In the genomic region with DNA sequence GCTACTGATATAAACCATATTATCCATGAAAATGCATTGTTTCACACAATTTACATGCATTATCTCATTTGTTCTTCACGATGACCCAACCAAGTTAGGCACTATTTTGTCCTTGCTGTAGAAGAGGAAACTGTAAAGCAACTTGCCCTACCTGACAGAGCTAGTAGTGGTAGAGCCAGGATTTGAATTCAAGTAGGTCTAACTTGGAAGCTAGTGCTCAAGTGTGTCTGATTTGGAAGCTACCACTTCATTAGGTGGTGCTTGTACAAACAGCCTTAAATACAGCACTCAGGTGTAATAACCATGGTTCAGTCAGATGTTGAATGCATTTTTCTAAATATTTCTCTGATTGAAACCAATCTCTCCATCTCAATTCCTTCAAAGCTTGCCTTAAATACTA, we compare ENCODE assay signal across 26 cellular contexts.
DNase-seq lines count a peak whose midpoint lies in the region; ATAC-seq and TF ChIP-seq lines count a peak whose summit lies in the region.
"Had no signal": no experiment of that assay in that cellular context is flagged by ENCODE, and none has a peak within 500 bp of the region (broad histone marks: within the 10 kb centered on the region; RNA-seq: fewer than 3 reads in every experiment).

No MANE protein-coding gene starts in this region.

- TF ChIP-seq CTCF in Calu3 (IDR thresholded peaks at IDR 0.05; ENCODE audit: unreplicated experiment) (no peak), right lobe of liver (IDR thresholded peaks at IDR 0.05) (no peak), thoracic aorta (IDR thresholded peaks at IDR 0.05) (no peak), natural killer cell (IDR thresholded peaks at IDR 0.05) (no peak), stomach (IDR thresholded peaks at IDR 0.05) (no peak)

- POLR2A ChIA-PET in naive thymus-derived CD8-positive, alpha-beta T cell (lab: Charles Lee) = no interaction called here

- H3K4me1 Mint-ChIP-seq in Calu3 (ENCODE audit: low read depth, unreplicated experiment) (peaks cover 45% of the 10 kb centered on the region), natural killer cell (peaks cover 6 to 14% of the 10 kb centered on the region in 2 donors)
- peaks cover 22% of the 10 kb centered on the region for H3K4me1 Mint-ChIP-seq in dendritic cell treated with granulocyte-macrophage colony-stimulating factor and Interleukin-4, amounts not matched to agents 40 ng/mL and 50 ng/mL, for 4 days (ENCODE audit: low read depth)
- H3K4me1 Mint-ChIP-seq in naive thymus-derived CD8-positive, alpha-beta T cell = peaks cover 0 to 10% (median 0%) of the 10 kb centered on the region in 4 donors

- TF ChIP-seq EP300 in stomach (IDR thresholded peaks at IDR 0.05) = no peak

- DNase-seq in Calu3 (no peak), right lobe of liver (no peak), thoracic aorta (ENCODE audit: low spot score) (no peak), natural killer cell (no peak), NCI-H2171 (lab: John Stamatoyannopoulos, UW) (no peak), stomach (no peak)
- DNase-seq in naive thymus-derived CD8-positive, alpha-beta T cell = no peak
- DNase-seq: ACHN; activated CD4-positive, alpha-beta T cell treated with anti-CD3 and anti-CD28 coated beads, Interleukin-2, amount 50 U/mL, for 4 hours; activated naive CD4-positive, alpha-beta T cell treated with anti-CD3 and anti-CD28 coated beads, Interleukin-2, amount 50 U/mL, for 16 hours; cortex of kidney; DND-41; NCI-H2081; NCI-H345; sigmoid colon; stimulated activated CD4-positive, alpha-beta T cell treated with anti-CD3 and anti-CD28 coated beads, Interleukin-4, amount 100 ng/mL, for 24 hours; stimulated activated naive B cell treated with anti-CD40 and anti-IgM and Interleukin-4, amounts not matched to agents 10 μg/mL and 1 μg/mL and 100 μg/mL, for 72 hours; T-helper 1 cell had no signal

- H3K36me3 ChIP-seq in right lobe of liver (peaks cover 0 to 2% (median 0%) of the 10 kb centered on the region in 4 donors), thoracic aorta (peaks cover 5% of the 10 kb centered on the region), stomach (peaks cover 0 to 32% (median 19%) of the 10 kb centered on the region in 4 donors)
- H3K36me3 ChIP-seq: sigmoid colon had no signal

- H3K36me3 Mint-ChIP-seq in Calu3 (ENCODE audit: insufficient read depth, unreplicated experiment) (peaks cover 67% of the 10 kb centered on the region), natural killer cell (no peaks in the 10 kb centered on the region)
- no peaks in the 10 kb centered on the region for H3K36me3 Mint-ChIP-seq in dendritic cell treated with granulocyte-macrophage colony-stimulating factor and Interleukin-4, amounts not matched to agents 40 ng/mL and 50 ng/mL, for 4 days (ENCODE audit: low read depth)
- peaks cover 0 to 5% (median 3%) of the 10 kb centered on the region in 3 donors for H3K36me3 Mint-ChIP-seq in naive thymus-derived CD8-positive, alpha-beta T cell

- H3K9me3 Mint-ChIP-seq in Calu3 (ENCODE audit: low read depth, unreplicated experiment) (no peaks in the 10 kb centered on the region), natural killer cell (no peaks in the 10 kb centered on the region)
- no peaks in the 10 kb centered on the region for H3K9me3 Mint-ChIP-seq in dendritic cell treated with granulocyte-macrophage colony-stimulating factor and Interleukin-4, amounts not matched to agents 40 ng/mL and 50 ng/mL, for 4 days
- H3K9me3 Mint-ChIP-seq in naive thymus-derived CD8-positive, alpha-beta T cell = peaks cover 0 to 15% (median 6%) of the 10 kb centered on the region in 9 donors

- CTCF ChIA-PET in Calu3 (lab: Charles Lee) = interaction anchor here (0.7 to 2.1 kb wide), 6 partner anchors 20 to 209 kb away, joined by 3 to 8 read pairs (median 4); a partner anchor contains a TSS

- peak in 2 of 4 donors; percentile 11 to 33 for ATAC-seq in right lobe of liver
- no peak for ATAC-seq in thoracic aorta (ENCODE audit: insufficient number of reproducible peaks, low FRiP score, low read depth)
- ATAC-seq in natural killer cell = no peak
- ATAC-seq in naive thymus-derived CD8-positive, alpha-beta T cell = no peak
- ATAC-seq: HCT116; stimulated activated naive B cell treated with anti-CD40 and anti-IgM and Interleukin-4, amounts not matched to agents 10 μg/mL and 1 μg/mL and 100 μg/mL, for 72 hours had no signal

- H3K4me3 Mint-ChIP-seq in Calu3 (ENCODE audit: low read depth, unreplicated experiment) (peak overlapping the region; percentile 7), natural killer cell (no peak overlapping the region)
- H3K4me3 Mint-ChIP-seq in dendritic cell treated with granulocyte-macrophage colony-stimulating factor and Interleukin-4, amounts not matched to agents 40 ng/mL and 50 ng/mL, for 4 days = no peak overlapping the region
- H3K4me3 Mint-ChIP-seq in naive thymus-derived CD8-positive, alpha-beta T cell = no peak overlapping the region
- H3K4me3 Mint-ChIP-seq: activated T-helper 1 cell treated with anti-CD3 and anti-CD28 coated beads, Interleukin-12 subunit alpha, Interleukin-12 subunit beta, Interleukin-2, Interleukin-4 antibody, amounts not matched to agents 30 ng/mL and 10 ng/mL and 1 ng/mL, durations not matched to agents 14 hours and 24 hours and 36 hours; stimulated activated naive B cell treated with anti-CD40 and anti-IgM and Interleukin-4, amounts not matched to agents 10 μg/mL and 1 μg/mL and 100 μg/mL, for 72 hours had no signal

- BruUV-seq in Calu3 (replicated peaks; lab: Mats Ljungman, UMichigan) = no TSS peak

- H3K9me3 ChIP-seq in right lobe of liver (no peaks in the 10 kb centered on the region), thoracic aorta (peaks cover 4% of the 10 kb centered on the region), stomach (peaks cover 0 to 13% (median 7%) of the 10 kb centered on the region in 4 donors)
- H3K9me3 ChIP-seq: sigmoid colon had no signal

- peak overlapping the region; percentile 66 for H3K27ac Mint-ChIP-seq in Calu3 (ENCODE audit: unreplicated experiment)
- peak overlapping the region; percentile 63 for H3K27ac Mint-ChIP-seq in dendritic cell treated with granulocyte-macrophage colony-stimulating factor and Interleukin-4, amounts not matched to agents 40 ng/mL and 50 ng/mL, for 4 days
- H3K27ac Mint-ChIP-seq in natural killer cell = no peak overlapping the region
- H3K27ac Mint-ChIP-seq in naive thymus-derived CD8-positive, alpha-beta T cell = no peak overlapping the region
- H3K27ac Mint-ChIP-seq: activated T-helper 1 cell treated with anti-CD3 and anti-CD28 coated beads, Interleukin-12 subunit alpha, Interleukin-12 subunit beta, Interleukin-2, Interleukin-4 antibody, amounts not matched to agents 30 ng/mL and 10 ng/mL and 1 ng/mL, durations not matched to agents 14 hours and 24 hours and 36 hours had no signal

- H3K27me3 ChIP-seq in right lobe of liver (no peaks in the 10 kb centered on the region), thoracic aorta (replicated peaks; ENCODE audit: insufficient read depth) (no peaks in the 10 kb centered on the region), stomach (no peaks in the 10 kb centered on the region)
- H3K27me3 ChIP-seq: BLaER1, cardiac muscle cell, sigmoid colon had no signal

- H3K4me3 ChIP-seq in right lobe of liver (no peak overlapping the region), thoracic aorta (no peak overlapping the region), stomach (no peak overlapping the region)
- H3K4me3 ChIP-seq: BLaER1, cardiac muscle cell, lung, sigmoid colon had no signal

- TF ChIP-seq POLR2A in right lobe of liver (IDR thresholded peaks at IDR 0.05) (no peak), stomach (IDR thresholded peaks at IDR 0.05) (no peak)

- peak overlapping the region; percentile 41 to 69 (median 66) for H3K27ac ChIP-seq in right lobe of liver
- peak overlapping the region; percentile 0 to 7 for H3K27ac ChIP-seq in thoracic aorta
- H3K27ac ChIP-seq in stomach = peak overlapping the region in 1 of 5 donors; percentile 60
- H3K27ac ChIP-seq: BLaER1, cardiac muscle cell, KMS-11, sigmoid colon had no signal

- H3K27me3 Mint-ChIP-seq in Calu3 (ENCODE audit: unreplicated experiment) (no peaks in the 10 kb centered on the region), natural killer cell (ENCODE audit: low read depth in 2 of 2) (no peaks in the 10 kb centered on the region)
- no peaks in the 10 kb centered on the region for H3K27me3 Mint-ChIP-seq in dendritic cell treated with granulocyte-macrophage colony-stimulating factor and Interleukin-4, amounts not matched to agents 40 ng/mL and 50 ng/mL, for 4 days
- H3K27me3 Mint-ChIP-seq in naive thymus-derived CD8-positive, alpha-beta T cell = peaks cover 0 to 7% (median 0%) of the 10 kb centered on the region in 5 donors
- H3K27me3 Mint-ChIP-seq: progenitor cell of endocrine pancreas; stimulated activated naive B cell treated with anti-CD40 and anti-IgM and Interleukin-4, amounts not matched to agents 10 μg/mL and 1 μg/mL and 100 μg/mL, for 72 hours had no signal

- WGBS in right lobe of liver (ENCODE audit: insufficient coverage, low coverage, low lambda C conversion rate, missing lambda C conversion rate) = 56% methylated on average over 1 of the region's 1 CpG
- 75 to 96% (median 82%) methylated on average over 1 of the region's 1 CpG for WGBS in stomach, 5 donors

- H3K4me1 ChIP-seq in right lobe of liver = peaks cover 0 to 15% (median 5%) of the 10 kb centered on the region in 4 donors
- H3K4me1 ChIP-seq in thoracic aorta (ENCODE audit: control insufficient read depth in 1 of 2, low read depth in 2 of 2) = peaks cover 0 to 9% of the 10 kb centered on the region in 2 donors
- peaks cover 0 to 6% (median 0%) of the 10 kb centered on the region in 4 donors for H3K4me1 ChIP-seq in stomach
- H3K4me1 ChIP-seq: BLaER1, sigmoid colon had no signal

- intact Hi-C loops in Calu3 (cut with micrococcal nuclease; ENCODE audit: unreplicated experiment) = loop anchor here (5.0 kb wide), 1 partner anchor 35 kb away; no protein-coding TSS in a partner anchor
- intact Hi-C loops in dendritic cell treated with granulocyte-macrophage colony-stimulating factor and Interleukin-4, amounts not matched to agents 40 ng/mL and 50 ng/mL, for 4 days (cut with micrococcal nuclease) = no loop called here
- intact Hi-C loops in right lobe of liver (cut with DNase I) = no loop called here
- intact Hi-C loops in natural killer cell (cut with micrococcal nuclease) = no loop called here
- intact Hi-C loops in stomach (cut with DNase I; ENCODE audit: low total_unique reads) = no loop called here

Comparison
In these comparisons a context has a peak if more than half of its experiments do, and no peak if none do; other contexts are left out.
1. H3K27ac Mint-ChIP-seq: peak in Calu3 (single experiment) and dendritic cell treated with granulocyte-macrophage colony-stimulating factor and Interleukin-4, amounts not matched to agents 40 ng/mL and 50 ng/mL, for 4 days (single experiment); none in natural killer cell (0 of 2) and naive thymus-derived CD8-positive, alpha-beta T cell (0 of 10).